In genomic region chr7:44083796-44084195, GRCh38 we compare ENCODE assay signal across 11 cellular contexts. TPM values are rescaled to one million over a fixed set of nuclear protein-coding genes. Genes with fewer than 3 reads are reported as not detected.
DNase-seq lines count a peak whose midpoint lies in the region; ATAC-seq and TF ChIP-seq lines count a peak whose summit lies in the region.
"Had no signal": no experiment of that assay in that cellular context is flagged by ENCODE, and none has a peak within 500 bp of the region (broad histone marks: within the 10 kb centered on the region; RNA-seq: fewer than 3 reads in every experiment).

No MANE protein-coding gene starts in this region.

- H3K27ac ChIP-seq in mesendoderm (ENCODE audit: low read depth, low read length) (no peak overlapping the region), thoracic aorta (peak overlapping the region; percentile 94 to 98)

- H3K4me3 ChIP-seq in mesendoderm (ENCODE audit: low read length) (no peak overlapping the region), thoracic aorta (no peak overlapping the region), foreskin fibroblast (ENCODE audit: low read depth in 1 of 2, low read length in 2 of 2) (no peak overlapping the region)

- ATAC-seq in thoracic aorta (ENCODE audit: insufficient number of reproducible peaks, low FRiP score, low read depth) = no peak
- ATAC-seq: T-helper 17 cell had no signal

- H3K36me3 Mint-ChIP-seq in activated naive CD4-positive, alpha-beta T cell treated with anti-CD3 and anti-CD28 coated beads for 36 hours (ENCODE audit: low read depth) = peaks cover 15% of the 10 kb centered on the region
- H3K36me3 Mint-ChIP-seq in activated naive CD8-positive, alpha-beta T cell = peaks cover 3% of the 10 kb centered on the region

- H3K27me3 ChIP-seq in mesendoderm (ENCODE audit: insufficient read depth, low read length, poor library complexity) (no peaks in the 10 kb centered on the region), thoracic aorta (replicated peaks; ENCODE audit: insufficient read depth) (no peaks in the 10 kb centered on the region)

- H3K4me1 ChIP-seq in mesendoderm (ENCODE audit: control insufficient read depth, low read depth, low read length) (no peaks in the 10 kb centered on the region), thoracic aorta (ENCODE audit: control insufficient read depth in 1 of 2, low read depth in 2 of 2) (peaks cover 31 to 68% of the 10 kb centered on the region in 2 donors)

- peak overlapping the region; percentile 48 for H3K4me3 Mint-ChIP-seq in activated naive CD4-positive, alpha-beta T cell treated with anti-CD3 and anti-CD28 coated beads for 36 hours
- H3K4me3 Mint-ChIP-seq in activated naive CD8-positive, alpha-beta T cell = peak overlapping the region; percentile 89

- no peak for DNase-seq in activated naive CD4-positive, alpha-beta T cell treated with anti-CD3 and anti-CD28 coated beads for 36 hours
- no peak for DNase-seq in activated naive CD4-positive, alpha-beta T cell treated with Interleukin-2 at 50 U/mL for 16 hours
- DNase-seq in mesendoderm (no peak), thoracic aorta (ENCODE audit: low spot score) (no peak), kidney glomerular epithelial cell (lab: John Stamatoyannopoulos, UW) (no peak), NCI-H146 (lab: John Stamatoyannopoulos, UW) (no peak), foreskin fibroblast (no peak)
- DNase-seq: stimulated activated CD4-positive, alpha-beta T cell treated with anti-CD3 and anti-CD28 coated beads, Interleukin-2, amount 100 ng/mL, for 24 hours had no signal

- no CpG with 5 or more reads among the region's 3 CpGs for WGBS in mesendoderm (ENCODE audit: extremely low coverage, insufficient coverage, low lambda C conversion rate)

- H4K5ac ChIP-seq in mesendoderm (ENCODE audit: low read length) = no peak overlapping the region

- CTCF ChIA-PET in activated naive CD4-positive, alpha-beta T cell treated with anti-CD3 and anti-CD28 coated beads for 36 hours (lab: Charles Lee) = interaction anchor here (0.5 kb wide), 1 partner anchor 329 kb away, joined by 3 read pairs; no protein-coding TSS in a partner anchor

- no peak overlapping the region for H3K9ac ChIP-seq in mesendoderm (ENCODE audit: low read length)

- no peak overlapping the region for H3K4ac ChIP-seq in mesendoderm (ENCODE audit: low read depth, low read length)

- no peak overlapping the region for H3K18ac ChIP-seq in mesendoderm (ENCODE audit: low read length)

- no peak overlapping the region for H2BK5ac ChIP-seq in mesendoderm (ENCODE audit: low read length)

- H3K4me1 Mint-ChIP-seq in activated naive CD4-positive, alpha-beta T cell treated with anti-CD3 and anti-CD28 coated beads for 36 hours (ENCODE audit: low read depth) = peaks cover 23% of the 10 kb centered on the region
- H3K4me1 Mint-ChIP-seq in activated naive CD8-positive, alpha-beta T cell (ENCODE audit: low read depth) = peaks cover 16% of the 10 kb centered on the region

- no peaks in the 10 kb centered on the region for H3K79me1 ChIP-seq in mesendoderm (ENCODE audit: low read length)

- TF ChIP-seq CTCF in thoracic aorta (IDR thresholded peaks at IDR 0.05) (no peak), foreskin fibroblast (IDR thresholded peaks at IDR 0.05; ENCODE audit: low read depth, low read length) (no peak)

- H3K23ac ChIP-seq in mesendoderm (ENCODE audit: low read length) = no peak overlapping the region

- H3K9me3 Mint-ChIP-seq in activated naive CD4-positive, alpha-beta T cell treated with anti-CD3 and anti-CD28 coated beads for 36 hours = no peaks in the 10 kb centered on the region
- no peaks in the 10 kb centered on the region for H3K9me3 Mint-ChIP-seq in activated naive CD8-positive, alpha-beta T cell (ENCODE audit: low read depth)

- peak overlapping the region; percentile 15 for H3K56ac ChIP-seq in mesendoderm (ENCODE audit: low read length)

- no peak overlapping the region for H2BK15ac ChIP-seq in mesendoderm (replicated peaks; ENCODE audit: low read depth)

- no peak overlapping the region for H3K27ac Mint-ChIP-seq in activated naive CD4-positive, alpha-beta T cell treated with anti-CD3 and anti-CD28 coated beads for 36 hours
- peak overlapping the region; percentile 34 for H3K27ac Mint-ChIP-seq in activated naive CD8-positive, alpha-beta T cell

- intact Hi-C loops in activated naive CD4-positive, alpha-beta T cell treated with anti-CD3 and anti-CD28 coated beads for 36 hours (cut with micrococcal nuclease) = loop anchor here (2.0 to 5.0 kb wide), 5 partner anchors 117 to 489 kb away; partner anchors contain the start of genes DDX56, NUDCD3, UBE2D4 and YKT6

- no peaks in the 10 kb centered on the region for H3K79me2 ChIP-seq in mesendoderm (ENCODE audit: control insufficient read depth, insufficient read depth, low read length)

- H4K8ac ChIP-seq in mesendoderm (ENCODE audit: low read depth, low read length) = no peak overlapping the region

- H3K27me3 Mint-ChIP-seq in activated naive CD4-positive, alpha-beta T cell treated with anti-CD3 and anti-CD28 coated beads for 36 hours (ENCODE audit: low read depth) = no peaks in the 10 kb centered on the region
- H3K27me3 Mint-ChIP-seq in activated naive CD8-positive, alpha-beta T cell = no peaks in the 10 kb centered on the region
- H3K27me3 Mint-ChIP-seq: T-helper 17 cell had no signal

- H3K4me2 ChIP-seq in mesendoderm (ENCODE audit: low read length) = no peak overlapping the region

- H3K36me3 ChIP-seq in mesendoderm (ENCODE audit: control insufficient read depth, insufficient read depth, low read length) (no peaks in the 10 kb centered on the region), thoracic aorta (peaks cover 15% of the 10 kb centered on the region)

- H2BK120ac ChIP-seq in mesendoderm (ENCODE audit: low read depth, low read length) = no peak overlapping the region

- H2AK5ac ChIP-seq in mesendoderm (ENCODE audit: low read length) = no peak overlapping the region

- no peaks in the 10 kb centered on the region for H3K9me3 ChIP-seq in thoracic aorta

RNA-seq across cellular contexts. Expression of gene POLM, which starts 1.5 kb away (rescaled TPM):
- total RNA-seq in activated naive CD4-positive, alpha-beta T cell treated with anti-CD3 and anti-CD28 coated beads for 36 hours = 10 to 100 TPM; 27.1 to 29.4 TPM
- 5.5 TPM for polyA plus RNA-seq in mesendoderm (2013, experiment 1 of 2)
- 5.6 TPM for polyA plus RNA-seq in mesendoderm (2013, experiment 2 of 2)
- total RNA-seq in thoracic aorta = 10 to 100 TPM; 70.0 to 78.7 TPM

RNA-seq across cellular contexts. Expression of gene PGAM2, which starts 18.4 kb away (rescaled TPM):
- under 1 TPM in 1 of 2 experiments, not detected in 1; 0.24 TPM for total RNA-seq in activated naive CD4-positive, alpha-beta T cell treated with anti-CD3 and anti-CD28 coated beads for 36 hours
- 1.1 TPM for polyA plus RNA-seq in mesendoderm (2013, experiment 1 of 2)
- polyA plus RNA-seq in mesendoderm (2013, experiment 2 of 2) = 0.95 TPM
- total RNA-seq in thoracic aorta = 1 to 10 TPM; 1.8 to 9.5 TPM
- polyA plus RNA-seq: keratinocyte had no signal

RNA-seq across cellular contexts. Expression of gene AEBP1, which starts 20.3 kb away (rescaled TPM):
- total RNA-seq in activated naive CD4-positive, alpha-beta T cell treated with anti-CD3 and anti-CD28 coated beads for 36 hours = 10 to 100 TPM; 10.1 to 10.8 TPM
- 19.7 TPM for polyA plus RNA-seq in mesendoderm (2013, experiment 1 of 2)
- polyA plus RNA-seq in mesendoderm (2013, experiment 2 of 2) = 20.4 TPM
- total RNA-seq in thoracic aorta = 1,000 to 10,000 TPM; 1,006 to 1,415 TPM

RNA-seq across cellular contexts. Expression of gene DBNL, which starts 39.3 kb away (rescaled TPM):
- 10 to 100 TPM; 82.3 TPM for total RNA-seq in activated naive CD4-positive, alpha-beta T cell treated with anti-CD3 and anti-CD28 coated beads for 36 hours
- 28.8 TPM for polyA plus RNA-seq in mesendoderm (2013, experiment 1 of 2)
- polyA plus RNA-seq in mesendoderm (2013, experiment 2 of 2) = 29.1 TPM
- total RNA-seq in thoracic aorta = 100 to 1,000 TPM; 148 to 156 TPM

RNA-seq across cellular contexts. Expression of gene POLD2, which starts 39.6 kb away (rescaled TPM):
- total RNA-seq in activated naive CD4-positive, alpha-beta T cell treated with anti-CD3 and anti-CD28 coated beads for 36 hours = 100 to 1,000 TPM; 261 to 270 TPM
- 123 TPM for polyA plus RNA-seq in mesendoderm (2013, experiment 1 of 2)
- polyA plus RNA-seq in mesendoderm (2013, experiment 2 of 2) = 124 TPM
- 10 to 100 TPM; 38.7 to 43.8 TPM for total RNA-seq in thoracic aorta

Comparison
In these comparisons a context has a peak if more than half of its experiments do, and no peak if none do; other contexts are left out.
1. RNA of gene AEBP1, which starts 20.3 kb away (total RNA-seq): 1,006 to 1,415 TPM in thoracic aorta; 10.1 to 10.8 TPM in activated naive CD4-positive, alpha-beta T cell treated with anti-CD3 and anti-CD28 coated beads for 36 hours; every median in the first group is over 10 times any median in the second.